In the genomic region with DNA sequence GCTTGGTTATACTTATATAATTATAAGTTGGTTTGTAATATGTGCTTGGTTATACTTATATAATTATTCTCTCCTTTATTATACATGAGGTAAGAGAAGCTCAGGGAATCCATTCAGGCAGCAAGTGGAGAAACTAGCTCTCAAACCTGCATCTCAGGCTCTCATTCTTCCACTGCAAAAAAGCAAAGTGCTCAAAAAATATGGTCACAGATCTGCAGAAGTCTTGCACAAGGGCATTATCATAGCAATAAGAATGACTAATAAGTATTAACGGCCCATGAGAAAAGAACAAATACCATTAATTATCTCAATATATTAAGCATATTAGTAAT, we compare ENCODE assay signal across 8 cellular contexts. TPM values are rescaled to one million over a fixed set of nuclear protein-coding genes. Genes with fewer than 3 reads are reported as not detected.
DNase-seq lines count a peak whose midpoint lies in the region; ATAC-seq and TF ChIP-seq lines count a peak whose summit lies in the region.

No MANE protein-coding gene starts in this region.

- no peaks in the 10 kb centered on the region for H3K36me3 ChIP-seq in hepatocyte (replicated peaks; ENCODE audit: insufficient read depth, low read depth)
- no peaks in the 10 kb centered on the region for H3K36me3 ChIP-seq in thoracic aorta

- H3K36me3 Mint-ChIP-seq in activated naive CD4-positive, alpha-beta T cell treated with anti-CD3 and anti-CD28 coated beads for 36 hours (ENCODE audit: low read depth): peaks cover 2% of the 10 kb centered on the region

- CTCF ChIA-PET in activated naive CD4-positive, alpha-beta T cell treated with anti-CD3 and anti-CD28 coated beads for 36 hours (lab: Charles Lee): interaction anchor here (1.0 to 1.2 kb wide), 2 partner anchors 9 to 12 kb away, joined by 3 to 6 read pairs; no protein-coding TSS in a partner anchor

- peaks cover 23% of the 10 kb centered on the region for H3K4me1 ChIP-seq in hepatocyte (ENCODE audit: insufficient read depth)
- peaks cover 32 to 47% of the 10 kb centered on the region in 2 donors for H3K4me1 ChIP-seq in thoracic aorta (ENCODE audit: control insufficient read depth in 1 of 2, low read depth in 2 of 2)

- H3K27me3 ChIP-seq in hepatocyte (no peaks in the 10 kb centered on the region), thoracic aorta (replicated peaks; ENCODE audit: insufficient read depth) (no peaks in the 10 kb centered on the region)

- TF ChIP-seq CTCF in VCaP (conservative IDR thresholded peaks at IDR 0.05): no peak
- TF ChIP-seq CTCF in hepatocyte (IDR thresholded peaks at IDR 0.05; ENCODE audit: poor library complexity): no peak
- no peak for TF ChIP-seq CTCF in thoracic aorta (IDR thresholded peaks at IDR 0.05)

- peaks cover 42% of the 10 kb centered on the region for H3K79me2 ChIP-seq in hepatocyte

- WGBS in hepatocyte (ENCODE audit: low lambda C conversion rate, missing lambda C conversion rate): 16% methylated on average over 1 of the region's 1 CpG

- H3K9me3 ChIP-seq in hepatocyte (ENCODE audit: low read depth) (no peaks in the 10 kb centered on the region), thoracic aorta (no peaks in the 10 kb centered on the region)

- peak overlapping the region; percentile 72 for H3K4me3 Mint-ChIP-seq in activated naive CD4-positive, alpha-beta T cell treated with anti-CD3 and anti-CD28 coated beads for 36 hours

- H3K27me3 Mint-ChIP-seq in activated naive CD4-positive, alpha-beta T cell treated with anti-CD3 and anti-CD28 coated beads for 36 hours (ENCODE audit: low read depth): no peaks in the 10 kb centered on the region

- no peaks in the 10 kb centered on the region for H3K9me3 Mint-ChIP-seq in activated naive CD4-positive, alpha-beta T cell treated with anti-CD3 and anti-CD28 coated beads for 36 hours

- no peak overlapping the region for H3K27ac Mint-ChIP-seq in activated naive CD4-positive, alpha-beta T cell treated with anti-CD3 and anti-CD28 coated beads for 36 hours

- no peak overlapping the region for H2AFZ ChIP-seq in hepatocyte

- no peaks in the 10 kb centered on the region for H4K20me1 ChIP-seq in hepatocyte (ENCODE audit: insufficient read depth, poor library complexity, severe bottlenecking)

- H3K27ac ChIP-seq in VCaP (peak overlapping the region; percentile 82; the same call in 1 of the 2 replicates), hepatocyte (no peak overlapping the region), thoracic aorta (peak overlapping the region; percentile 53 to 96)

- H3K9me2 ChIP-seq in hepatocyte (replicated peaks; ENCODE audit: insufficient read depth): no peaks in the 10 kb centered on the region

- no peak for DNase-seq in activated naive CD4-positive, alpha-beta T cell treated with anti-CD3 and anti-CD28 coated beads for 36 hours
- DNase-seq in activated naive CD4-positive, alpha-beta T cell treated with anti-CD3 and anti-CD28 coated beads, Interleukin-2, amount 50 U/mL, for 16 hours: no peak
- DNase-seq in hepatocyte (ENCODE audit: low spot score) (no peak), thoracic aorta (ENCODE audit: low spot score) (no peak), NCI-H345 (lab: John Stamatoyannopoulos, UW) (no peak), SW 1271 (lab: John Stamatoyannopoulos, UW) (no peak)

- no peak overlapping the region for H3K4me3 ChIP-seq in hepatocyte
- H3K4me3 ChIP-seq in thoracic aorta: peak overlapping the region; percentile 91

- ATAC-seq in thoracic aorta (ENCODE audit: insufficient number of reproducible peaks, low FRiP score, low read depth) (peak; percentile 25), HG02610 (IDR thresholded peaks at IDR 0.05; ENCODE audit: unreplicated experiment) (no peak)

- peak overlapping the region; percentile 68 for H3K4me2 ChIP-seq in hepatocyte

- H3K4me1 Mint-ChIP-seq in activated naive CD4-positive, alpha-beta T cell treated with anti-CD3 and anti-CD28 coated beads for 36 hours (ENCODE audit: low read depth): peaks cover 41% of the 10 kb centered on the region

- intact Hi-C loops in activated naive CD4-positive, alpha-beta T cell treated with anti-CD3 and anti-CD28 coated beads for 36 hours (cut with micrococcal nuclease): loop anchor here (1.0 to 10.0 kb wide), 9 partner anchors 13 to 850 kb away; partner anchors contain the start of genes ERP29, MAPKAPK5, NAA25 and OAS2

RNA-seq across cellular contexts. Expression of gene TRAFD1, which starts 0.5 kb away (rescaled TPM):
- 10 to 100 TPM; 49.6 to 55.7 TPM for total RNA-seq in activated naive CD4-positive, alpha-beta T cell treated with anti-CD3 and anti-CD28 coated beads for 36 hours
- total RNA-seq in hepatocyte (33.9 and 37.1 TPM in 2 replicates), thoracic aorta (10 to 100 TPM; 23.6 to 43.7 TPM)
- polyA plus RNA-seq in hepatocyte: 37.3 and 39.4 TPM in 2 replicates

RNA-seq across cellular contexts. Expression of gene NAA25, which starts 16.3 kb away (rescaled TPM):
- total RNA-seq in activated naive CD4-positive, alpha-beta T cell treated with anti-CD3 and anti-CD28 coated beads for 36 hours: 10 to 100 TPM; 52.4 to 55.7 TPM
- total RNA-seq in hepatocyte (19.1 and 22.1 TPM in 2 replicates), thoracic aorta (10 to 100 TPM; 16.4 to 52.1 TPM)
- polyA plus RNA-seq in hepatocyte: 18.5 and 18.7 TPM in 2 replicates
